ENCODE assay signal across 8 cellular contexts in genomic region chr15:101723874-101724674, GRCh38. TPM values are rescaled to one million over a fixed set of nuclear protein-coding genes. Genes with fewer than 3 reads are reported as not detected.
DNase-seq lines count a peak whose midpoint lies in the region; ATAC-seq, FAIRE-seq and TF ChIP-seq lines count a peak whose summit lies in the region.

Gene TARS3, minus strand, starts transcription at chr15:101724473. Its CDS starts 86 bp downstream, at chr15:101724387.

- peaks cover 10 to 46% (median 36%) of the 10 kb centered on the region in 4 donors for H3K4me1 Mint-ChIP-seq in naive thymus-derived CD8-positive, alpha-beta T cell

- peak; percentile 0 for DNase-seq in DMS79 treated with DMSO at 0.1 percent for 48 hours (lab: John Stamatoyannopoulos, UW)
- peak; percentile 72 for DNase-seq in RCC 7860 (ENCODE audit: low spot score)
- peak; percentile 94 for DNase-seq in activated T-helper 1 cell treated with Interleukin-2 at 50 U/mL for 16 hours (ENCODE audit: low read depth)
- peak; percentile 80 to 84 for DNase-seq in fibroblast of lung (ENCODE audit: low read depth in 2 of 2)
- DNase-seq in naive thymus-derived CD8-positive, alpha-beta T cell: peak; percentile 87 to 99 (median 92)
- peak; percentile 87 to 97 (median 94) for DNase-seq in stimulated activated naive CD4-positive, alpha-beta T cell (lab: John Stamatoyannopoulos, UW)

- H3K4me3 Mint-ChIP-seq in naive thymus-derived CD8-positive, alpha-beta T cell: peak within 1 kb of the TSS; percentile 77 to 97 (median 92)

- no peaks in the 10 kb centered on the region for H3K27me3 Mint-ChIP-seq in naive thymus-derived CD8-positive, alpha-beta T cell

- peaks cover 10 to 33% (median 26%) of the 10 kb centered on the region in 3 donors for H3K36me3 Mint-ChIP-seq in naive thymus-derived CD8-positive, alpha-beta T cell

- peak within 1 kb of the TSS; percentile 81 to 96 (median 92) for H3K27ac Mint-ChIP-seq in naive thymus-derived CD8-positive, alpha-beta T cell

- no peaks in the 10 kb centered on the region for H3K9me3 ChIP-seq in fibroblast of lung (ENCODE audit: control insufficient read depth, insufficient read depth, low read depth, low read length)

- TF ChIP-seq RAD21 in Ishikawa (IDR thresholded peaks at IDR 0.05; ENCODE audit: low read depth): no peak

- H3K36me3 ChIP-seq in fibroblast of lung (ENCODE audit: control insufficient read depth, insufficient read depth, low read length): no peaks in the 10 kb centered on the region

- H3K9me3 Mint-ChIP-seq in naive thymus-derived CD8-positive, alpha-beta T cell: peaks cover 0 to 2% (median 0%) of the 10 kb centered on the region in 9 donors

- H2AFZ ChIP-seq in fibroblast of lung (ENCODE audit: low read length): peak within 1 kb of the TSS; percentile 85

- H3K4me3 ChIP-seq in fibroblast of lung (replicated peaks in 1 of 4; ENCODE audit: control extremely low read depth in 1 of 4, insufficient read depth in 1 of 4, low read depth in 3 of 4, low read length in 4 of 4): peak within 1 kb of the TSS; percentile 68 to 84 (median 70)

- POLR2A ChIA-PET in naive thymus-derived CD8-positive, alpha-beta T cell (lab: Charles Lee): interaction anchor here (0.6 to 2.6 kb wide), 8 partner anchors 14 to 436 kb away, joined by 3 to 18 read pairs (median 3); partner anchors contain the start of genes SNRPA1 and TM2D3

- H4K20me1 ChIP-seq in fibroblast of lung (ENCODE audit: control insufficient read depth, extremely low read depth, insufficient read depth, low read length): no peaks in the 10 kb centered on the region

- no peak for TF ChIP-seq EP300 in Ishikawa (IDR thresholded peaks at IDR 0.05; ENCODE audit: borderline replicate concordance)

- no peaks in the 10 kb centered on the region for H3K27me3 ChIP-seq in fibroblast of lung (ENCODE audit: control insufficient read depth, insufficient read depth, low read length)

- no peaks in the 10 kb centered on the region for H3K79me2 ChIP-seq in fibroblast of lung (ENCODE audit: control insufficient read depth, insufficient read depth, low read length)

- no peak for TF ChIP-seq CTCF in fibroblast of lung (conservative IDR thresholded peaks at IDR 0.05 in 1 of 2, IDR thresholded peaks at IDR 0.05 in 1 of 2; ENCODE audit: low read depth in 1 of 2, low read length in 2 of 2)

- no peaks in the 10 kb centered on the region for H3K4me1 ChIP-seq in fibroblast of lung (ENCODE audit: control insufficient read depth, extremely low read depth, insufficient read depth, low read length)

- H3K4me2 ChIP-seq in fibroblast of lung (ENCODE audit: extremely low read depth, insufficient read depth, low read length): peak within 1 kb of the TSS; percentile 55

- H3K27ac ChIP-seq in fibroblast of lung (ENCODE audit: insufficient read depth, low read length): peak within 1 kb of the TSS; percentile 62

- peak; percentile 79 for ATAC-seq in GM21619 (IDR thresholded peaks at IDR 0.05; ENCODE audit: unreplicated experiment)
- peak; percentile 88 to 93 for ATAC-seq in naive thymus-derived CD8-positive, alpha-beta T cell

- FAIRE-seq in RCC 7860 (lab: Jason Lieb, UNC): no peak

- peak within 1 kb of the TSS; percentile 83 for H3K9ac ChIP-seq in fibroblast of lung (ENCODE audit: insufficient read depth, low read length)

TF ChIP-seq in Ishikawa, 13 proteins besides CTCF, POLR2A, EP300 and RAD21:
- TF ChIP-seq CREB1 (IDR thresholded peaks at IDR 0.05; ENCODE audit: low read depth) (no peak), MAX (IDR thresholded peaks at IDR 0.05) (peak; percentile 83), TEAD4 (IDR thresholded peaks at IDR 0.05) (peak; percentile 6; the same call in 1 of the 2 replicates), YY1 (IDR thresholded peaks at IDR 0.05; ENCODE audit: low read depth) (peak; percentile 73; the same call in 1 of the 2 replicates), FOXM1 (IDR thresholded peaks at IDR 0.05; ENCODE audit: borderline replicate concordance, low read depth) (no peak), NFIC (IDR thresholded peaks at IDR 0.05) (no peak), USF1 (IDR thresholded peaks at IDR 0.05) (peak; percentile 5; the same call in 1 of the 2 replicates), TCF12 (IDR thresholded peaks at IDR 0.05; ENCODE audit: low read depth) (peak; percentile 32; the same call in 1 of the 2 replicates), CEBPB (IDR thresholded peaks at IDR 0.05) (no peak), ZBTB7A (IDR thresholded peaks at IDR 0.05; ENCODE audit: low read depth) (0 out of 2 replicates have a peak, but pooled peaks have one; percentile 29), TAF1 (IDR thresholded peaks at IDR 0.05; ENCODE audit: low read depth) (peak; percentile 52), EGR1 (IDR thresholded peaks at IDR 0.05) (peak; percentile 49), REST (IDR thresholded peaks at IDR 0.05; ENCODE audit: low read depth) (no peak)

RNA-seq across cellular contexts. Expression of gene TARS3, which starts in this region (rescaled TPM):
- 9.5 and 23.3 TPM in 2 replicates for total RNA-seq in fibroblast of lung
- 4.3 and 6.2 TPM in 2 replicates for polyA plus RNA-seq in fibroblast of lung
- polyA plus RNA-seq in fibroblast of lung (2012): 8.4 and 10.6 TPM in 2 replicates
- polyA minus RNA-seq in fibroblast of lung (ENCODE audit: low replicate concordance): 0.67 and 1.4 TPM in 2 replicates
- 10 to 100 TPM; 32.0 to 37.6 TPM for total RNA-seq in naive thymus-derived CD8-positive, alpha-beta T cell
- 10 to 100 TPM in 2 of 3 donors, 1 to 10 TPM in 1; 7.2 to 15.2 (median 11.9) TPM for polyA plus RNA-seq in naive thymus-derived CD8-positive, alpha-beta T cell

Comparison
In these comparisons a context has a peak if more than half of its experiments do, and no peak if none do; other contexts are left out.
1. Peak in every context shown above with its lines: DNase-seq, ATAC-seq, H3K4me3 ChIP-seq and H3K27ac ChIP-seq.
2. DNase-seq: peak in every context shown above with its lines; median percentile 94 in stimulated activated naive CD4-positive, alpha-beta T cell; 94 in activated T-helper 1 cell treated with Interleukin-2 at 50 U/mL for 16 hours; 92 in naive thymus-derived CD8-positive, alpha-beta T cell; 82 in fibroblast of lung; 72 in RCC 7860; 0 in DMS79 treated with DMSO at 0.1 percent for 48 hours.